1 cellular context compared by ENCODE assay signal in the genomic region with DNA sequence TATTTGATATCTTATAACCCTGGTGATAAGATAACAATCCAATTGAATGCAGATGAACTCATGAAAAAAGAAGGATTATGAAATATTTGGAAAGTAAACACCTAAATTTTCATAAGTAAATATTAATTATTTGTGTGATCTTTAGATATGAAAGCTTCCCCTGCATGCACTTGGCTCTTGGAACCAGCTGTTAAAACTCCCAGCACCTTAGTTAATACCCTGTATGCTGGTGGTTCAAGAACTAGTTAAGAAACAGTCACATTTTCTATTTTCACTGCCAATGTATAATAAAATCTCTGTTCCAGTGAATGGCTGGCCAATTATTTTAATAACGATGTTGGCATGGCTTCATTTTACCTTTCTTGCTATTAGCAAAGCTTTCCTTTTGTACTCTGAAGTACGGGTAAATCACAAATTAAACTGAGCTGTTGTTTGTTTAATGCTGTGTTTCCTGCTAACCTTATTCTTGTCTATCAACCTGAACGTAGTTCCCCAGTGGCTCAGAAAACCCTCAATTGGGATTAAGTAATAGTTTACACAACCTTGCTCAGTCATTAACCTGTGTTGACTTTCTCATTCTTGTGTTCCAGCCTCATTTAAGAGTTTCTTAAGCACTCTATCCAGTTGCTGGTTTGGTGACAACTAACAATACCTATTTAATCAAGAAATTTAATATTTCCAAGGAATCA.
TF ChIP-seq lines count a peak whose summit lies in the region.

No MANE protein-coding gene starts in this region.

TF ChIP-seq in HepG2, 621 proteins besides CTCF, POLR2A, EP300 and RAD21 (continued from another document and continues in another):
- no peak for TF ChIP-seq CEBPZ (IDR thresholded peaks at IDR 0.05; ENCODE audit: low read length)
- no peak for TF ChIP-seq THYN1 (CRISPR knock-in tag; IDR thresholded peaks at IDR 0.05; ENCODE audit: borderline replicate concordance, low read depth)
- no peak for TF ChIP-seq ZSCAN20 (CRISPR knock-in tag; IDR thresholded peaks at IDR 0.05; ENCODE audit: borderline replicate concordance)
- TF ChIP-seq, protein P1, sequence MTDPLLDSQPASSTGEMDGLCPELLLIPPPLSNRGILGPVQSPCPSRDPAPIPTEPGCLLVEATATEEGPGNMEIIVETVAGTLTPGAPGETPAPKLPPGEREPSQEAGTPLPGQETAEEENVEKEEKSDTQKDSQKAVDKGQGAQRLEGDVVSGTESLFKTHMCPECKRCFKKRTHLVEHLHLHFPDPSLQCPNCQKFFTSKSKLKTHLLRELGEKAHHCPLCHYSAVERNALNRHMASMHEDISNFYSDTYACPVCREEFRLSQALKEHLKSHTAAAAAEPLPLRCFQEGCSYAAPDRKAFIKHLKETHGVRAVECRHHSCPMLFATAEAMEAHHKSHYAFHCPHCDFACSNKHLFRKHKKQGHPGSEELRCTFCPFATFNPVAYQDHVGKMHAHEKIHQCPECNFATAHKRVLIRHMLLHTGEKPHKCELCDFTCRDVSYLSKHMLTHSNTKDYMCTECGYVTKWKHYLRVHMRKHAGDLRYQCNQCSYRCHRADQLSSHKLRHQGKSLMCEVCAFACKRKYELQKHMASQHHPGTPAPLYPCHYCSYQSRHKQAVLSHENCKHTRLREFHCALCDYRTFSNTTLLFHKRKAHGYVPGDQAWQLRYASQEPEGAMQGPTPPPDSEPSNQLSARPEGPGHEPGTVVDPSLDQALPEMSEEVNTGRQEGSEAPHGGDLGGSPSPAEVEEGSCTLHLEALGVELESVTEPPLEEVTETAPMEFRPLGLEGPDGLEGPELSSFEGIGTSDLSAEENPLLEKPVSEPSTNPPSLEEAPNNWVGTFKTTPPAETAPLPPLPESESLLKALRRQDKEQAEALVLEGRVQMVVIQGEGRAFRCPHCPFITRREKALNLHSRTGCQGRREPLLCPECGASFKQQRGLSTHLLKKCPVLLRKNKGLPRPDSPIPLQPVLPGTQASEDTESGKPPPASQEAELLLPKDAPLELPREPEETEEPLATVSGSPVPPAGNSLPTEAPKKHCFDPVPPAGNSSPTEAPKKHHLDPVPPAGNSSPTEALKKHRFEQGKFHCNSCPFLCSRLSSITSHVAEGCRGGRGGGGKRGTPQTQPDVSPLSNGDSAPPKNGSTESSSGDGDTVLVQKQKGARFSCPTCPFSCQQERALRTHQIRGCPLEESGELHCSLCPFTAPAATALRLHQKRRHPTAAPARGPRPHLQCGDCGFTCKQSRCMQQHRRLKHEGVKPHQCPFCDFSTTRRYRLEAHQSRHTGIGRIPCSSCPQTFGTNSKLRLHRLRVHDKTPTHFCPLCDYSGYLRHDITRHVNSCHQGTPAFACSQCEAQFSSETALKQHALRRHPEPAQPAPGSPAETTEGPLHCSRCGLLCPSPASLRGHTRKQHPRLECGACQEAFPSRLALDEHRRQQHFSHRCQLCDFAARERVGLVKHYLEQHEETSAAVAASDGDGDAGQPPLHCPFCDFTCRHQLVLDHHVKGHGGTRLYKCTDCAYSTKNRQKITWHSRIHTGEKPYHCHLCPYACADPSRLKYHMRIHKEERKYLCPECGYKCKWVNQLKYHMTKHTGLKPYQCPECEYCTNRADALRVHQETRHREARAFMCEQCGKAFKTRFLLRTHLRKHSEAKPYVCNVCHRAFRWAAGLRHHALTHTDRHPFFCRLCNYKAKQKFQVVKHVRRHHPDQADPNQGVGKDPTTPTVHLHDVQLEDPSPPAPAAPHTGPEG (CRISPR knock-in tag; IDR thresholded peaks at IDR 0.05), result no peak
- TF ChIP-seq, protein P2, sequence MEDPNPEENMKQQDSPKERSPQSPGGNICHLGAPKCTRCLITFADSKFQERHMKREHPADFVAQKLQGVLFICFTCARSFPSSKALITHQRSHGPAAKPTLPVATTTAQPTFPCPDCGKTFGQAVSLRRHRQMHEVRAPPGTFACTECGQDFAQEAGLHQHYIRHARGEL (CRISPR knock-in tag; IDR thresholded peaks at IDR 0.05), result no peak
- TF ChIP-seq HDAC2 (CRISPR knock-in tag; IDR thresholded peaks at IDR 0.05), result 0 out of 2 replicates have a peak, but pooled peaks have one; percentile 33
- no peak for TF ChIP-seq HMGA1 (CRISPR knock-in tag; conservative IDR thresholded peaks at IDR 0.05)
- TF ChIP-seq NFAT5 (CRISPR knock-in tag; IDR thresholded peaks at IDR 0.05), result no peak
- TF ChIP-seq FUBP1 (CRISPR knock-in tag; IDR thresholded peaks at IDR 0.05; ENCODE audit: borderline replicate concordance), result no peak
- no peak for TF ChIP-seq ZNF841 (CRISPR knock-in tag; IDR thresholded peaks at IDR 0.05; ENCODE audit: borderline replicate concordance)
- no peak for TF ChIP-seq ZFP36 (IDR thresholded peaks at IDR 0.05; ENCODE audit: borderline replicate concordance, low read depth, low read length, partially characterized antibody)
- TF ChIP-seq CENPX (CRISPR knock-in tag; IDR thresholded peaks at IDR 0.05), result no peak
- TF ChIP-seq, protein P3, sequence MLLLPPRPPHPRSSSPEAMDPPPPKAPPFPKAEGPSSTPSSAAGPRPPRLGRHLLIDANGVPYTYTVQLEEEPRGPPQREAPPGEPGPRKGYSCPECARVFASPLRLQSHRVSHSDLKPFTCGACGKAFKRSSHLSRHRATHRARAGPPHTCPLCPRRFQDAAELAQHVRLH (CRISPR knock-in tag; IDR thresholded peaks at IDR 0.05; ENCODE audit: borderline replicate concordance, low read depth), result no peak
- TF ChIP-seq SIX1 (CRISPR knock-in tag; IDR thresholded peaks at IDR 0.05; ENCODE audit: borderline replicate concordance), result no peak; the same call in 1 of the 2 replicates
- TF ChIP-seq IKZF1 (IDR thresholded peaks at IDR 0.05), result no peak
- TF ChIP-seq ZNF83 (CRISPR knock-in tag; IDR thresholded peaks at IDR 0.05; ENCODE audit: borderline replicate concordance), result no peak
- TF ChIP-seq TCF7 (IDR thresholded peaks at IDR 0.05; ENCODE audit: low read depth), result peak; percentile 29; the same call in 1 of the 2 replicates
- no peak for TF ChIP-seq ZMYM3 (CRISPR knock-in tag; IDR thresholded peaks at IDR 0.05)
- TF ChIP-seq POLR2AphosphoS5 (IDR thresholded peaks at IDR 0.05; ENCODE audit: low read depth, low read length), result no peak
- TF ChIP-seq ZSCAN22 (CRISPR knock-in tag; IDR thresholded peaks at IDR 0.05), result no peak
- no peak for TF ChIP-seq SOX6 (IDR thresholded peaks at IDR 0.05)
- TF ChIP-seq SOX6 (CRISPR knock-in tag; IDR thresholded peaks at IDR 0.05), result peak; percentile 75; the same call in 1 of the 2 replicates
- no peak for TF ChIP-seq NCOA1 (CRISPR knock-in tag; IDR thresholded peaks at IDR 0.05)
- TF ChIP-seq RFX1 (IDR thresholded peaks at IDR 0.05), result no peak
- TF ChIP-seq, protein P4, sequence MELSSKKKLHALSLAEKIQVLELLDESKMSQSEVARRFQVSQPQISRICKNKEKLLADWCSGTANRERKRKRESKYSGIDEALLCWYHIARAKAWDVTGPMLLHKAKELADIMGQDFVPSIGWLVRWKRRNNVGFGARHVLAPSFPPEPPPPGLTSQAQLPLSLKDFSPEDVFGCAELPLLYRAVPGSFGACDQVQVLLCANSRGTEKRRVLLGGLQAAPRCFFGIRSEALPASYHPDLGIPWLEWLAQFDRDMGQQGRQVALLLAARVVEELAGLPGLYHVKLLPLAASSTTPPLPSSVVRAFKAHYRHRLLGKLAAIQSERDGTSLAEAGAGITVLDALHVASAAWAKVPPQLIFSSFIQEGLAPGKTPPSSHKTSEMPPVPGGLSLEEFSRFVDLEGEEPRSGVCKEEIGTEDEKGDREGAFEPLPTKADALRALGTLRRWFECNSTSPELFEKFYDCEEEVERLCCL (CRISPR knock-in tag; IDR thresholded peaks at IDR 0.05; ENCODE audit: borderline replicate concordance), result no peak
- no peak for TF ChIP-seq GLI4 (CRISPR knock-in tag; IDR thresholded peaks at IDR 0.05; ENCODE audit: borderline replicate concordance)
- no peak for TF ChIP-seq TOE1 (CRISPR knock-in tag; IDR thresholded peaks at IDR 0.05)
- no peak for TF ChIP-seq GRHL1 (CRISPR knock-in tag; conservative IDR thresholded peaks at IDR 0.05)
- TF ChIP-seq TFE3 (CRISPR knock-in tag; IDR thresholded peaks at IDR 0.05), result no peak
- TF ChIP-seq SMYD3 (CRISPR knock-in tag; IDR thresholded peaks at IDR 0.05), result no peak
- TF ChIP-seq ERF (CRISPR knock-in tag; IDR thresholded peaks at IDR 0.05), result no peak
